ENCODE assay signal across 8 cellular contexts in the genomic region with DNA sequence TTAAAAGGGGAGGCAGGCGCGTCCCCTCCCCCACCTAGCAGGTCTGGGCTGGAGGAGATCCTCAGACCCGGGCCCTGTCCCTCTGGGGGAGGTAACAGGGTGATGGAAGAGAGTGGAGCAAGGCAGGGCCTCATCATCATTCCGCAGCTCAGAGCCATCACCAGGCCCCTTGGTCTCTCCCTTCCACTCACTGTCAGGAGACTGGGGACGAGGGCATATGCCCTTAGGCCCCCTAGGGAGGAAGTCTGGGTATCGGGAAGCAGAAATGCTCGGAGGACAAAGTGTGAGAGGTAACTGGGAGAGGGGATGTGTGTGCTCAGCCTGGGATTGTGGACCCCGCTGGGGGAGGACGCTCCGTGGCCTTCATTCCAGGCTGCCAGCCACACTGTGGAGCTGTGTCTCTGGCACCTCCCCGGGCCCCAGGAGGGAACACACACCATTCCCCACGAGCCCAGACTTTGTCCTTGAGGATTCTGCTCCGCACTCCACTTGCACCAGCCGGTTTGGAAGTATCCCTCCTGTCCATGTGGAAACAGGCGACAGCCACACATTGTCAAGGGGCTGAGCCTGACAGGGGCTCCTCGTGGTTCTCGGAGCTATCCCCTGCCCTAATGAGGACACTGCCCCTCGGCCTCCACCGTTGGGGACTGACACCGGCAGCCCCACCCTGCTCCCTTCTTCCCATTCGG. TPM values are rescaled to one million over a fixed set of nuclear protein-coding genes. Genes with fewer than 3 reads are reported as not detected.
DNase-seq lines count a peak whose midpoint lies in the region; TF ChIP-seq lines count a peak whose summit lies in the region.

No MANE protein-coding gene starts in this region.

- H3K4me2 ChIP-seq in OCI-LY7 (ENCODE audit: low read length) (peak overlapping the region; percentile 66), osteoblast (ENCODE audit: insufficient read depth, low read length) (peak overlapping the region; percentile 95)

- no TSS peak for BruUV-seq in OCI-LY7 (replicated peaks; lab: Mats Ljungman, UMichigan)

- DNase-seq in OCI-LY7 (ENCODE audit: low spot score): no peak
- no peak for DNase-seq in epithelial cell of esophagus (ENCODE audit: low read depth)
- peak; percentile 93 for DNase-seq in osteoblast (ENCODE audit: insufficient read length, low spot score, missing footprints)
- no peak for DNase-seq in stimulated activated CD4-positive, alpha-beta T cell treated with anti-CD3 and anti-CD28 coated beads, Interleukin-15, amount 100 ng/mL, for 24 hours
- no peak for DNase-seq in HUDEP-2 (lab: John Stamatoyannopoulos, UW; ENCODE audit: unreplicated experiment in 76 of 76)
- no peak for DNase-seq in activated CD8-positive, alpha-beta memory T cell treated with anti-CD3 and anti-CD28 coated beads for 24 hours
- DNase-seq in NCI-H2081 (lab: John Stamatoyannopoulos, UW): no peak

- CTCF ChIA-PET in OCI-LY7 (lab: Charles Lee; ENCODE audit: unreplicated experiment): no interaction called here

- H3K36me3 ChIP-seq in OCI-LY7 (ENCODE audit: insufficient read depth, low read length): peaks cover 20% of the 10 kb centered on the region
- peaks cover 21% of the 10 kb centered on the region for H3K36me3 ChIP-seq in osteoblast (ENCODE audit: insufficient read depth, low read length)

- H3K9me2 ChIP-seq in OCI-LY7 (ENCODE audit: insufficient read depth, low read length): no peaks in the 10 kb centered on the region

- no peak for TF ChIP-seq CTCF in OCI-LY7 (conservative IDR thresholded peaks at IDR 0.05; ENCODE audit: low read length)
- TF ChIP-seq CTCF in epithelial cell of esophagus (IDR thresholded peaks at IDR 0.05; ENCODE audit: insufficient read depth, low read depth, low read length, missing control alignments): no peak
- no peak for TF ChIP-seq CTCF in osteoblast (IDR thresholded peaks at IDR 0.05; ENCODE audit: extremely low read depth, low read depth, low read length)

- H3K4me3 ChIP-seq in GM08714 (ENCODE audit: low read length) (peak overlapping the region; percentile 10; the same call in 1 of the 2 replicates), OCI-LY7 (ENCODE audit: low read depth, low read length, poor library complexity, severe bottlenecking) (peak overlapping the region; percentile 68), epithelial cell of esophagus (ENCODE audit: low read length) (peak overlapping the region; percentile 40), osteoblast (ENCODE audit: insufficient read depth, low read length) (peak overlapping the region; percentile 77)

- no peak overlapping the region for H3K27ac ChIP-seq in OCI-LY7 (ENCODE audit: low read depth, low read length, poor library complexity, severe bottlenecking)
- no peak overlapping the region for H3K27ac ChIP-seq in osteoblast (ENCODE audit: low read depth, low read length)

- no peaks in the 10 kb centered on the region for H3K4me1 ChIP-seq in OCI-LY7 (ENCODE audit: insufficient read depth, low read length, poor library complexity, severe bottlenecking)
- H3K4me1 ChIP-seq in osteoblast (ENCODE audit: insufficient read depth, low read length): peaks cover 10% of the 10 kb centered on the region

- intact Hi-C loops in OCI-LY7 (cut with micrococcal nuclease; ENCODE audit: unreplicated experiment): no loop called here

- H3K79me2 ChIP-seq in OCI-LY7 (ENCODE audit: insufficient read depth, low read depth, low read length) (no peaks in the 10 kb centered on the region), osteoblast (ENCODE audit: insufficient read depth, low read length) (no peaks in the 10 kb centered on the region)

- H4K20me1 ChIP-seq in OCI-LY7 (ENCODE audit: insufficient read depth, low read length) (no peaks in the 10 kb centered on the region), osteoblast (ENCODE audit: insufficient read depth, low read length) (no peaks in the 10 kb centered on the region)

- no peaks in the 10 kb centered on the region for H3K9me3 ChIP-seq in OCI-LY7 (ENCODE audit: low read length)
- no peaks in the 10 kb centered on the region for H3K9me3 ChIP-seq in osteoblast (ENCODE audit: low read depth, low read length)

- H2AFZ ChIP-seq in OCI-LY7 (ENCODE audit: low read length) (no peak overlapping the region), osteoblast (ENCODE audit: low read length) (peak overlapping the region; percentile 86)

- no peaks in the 10 kb centered on the region for H3K27me3 ChIP-seq in osteoblast (ENCODE audit: insufficient read depth, low read length)

- POLR2A ChIA-PET in OCI-LY7 (lab: Charles Lee): no interaction called here

RNA-seq across cellular contexts. Expression of a gene that starts 0.8 kb away (rescaled TPM):
- total RNA-seq in OCI-LY7 (2014; rRNA removed; shearing (Covaris generic)): 3.9 and 5.4 TPM in 2 replicates
- total RNA-seq in OCI-LY7 (2022): 5.1 and 6.5 TPM in 2 replicates
- total RNA-seq in osteoblast: 1.5 and 2.2 TPM in 2 replicates

RNA-seq across cellular contexts. Expression of a gene that starts 25.6 kb away (rescaled TPM):
- total RNA-seq in OCI-LY7 (2014; rRNA removed; shearing (Covaris generic)): 0.10 and 0.13 TPM in 2 replicates
- total RNA-seq in OCI-LY7 (2022) (0.79 and 1.1 TPM in 2 replicates), osteoblast (2.2 and 2.7 TPM in 2 replicates)

Comparison
In these comparisons a context has a peak if more than half of its experiments do, and no peak if none do; other contexts are left out.
1. H3K4me3 ChIP-seq: peak in every context shown above with its lines; median percentile 77 in osteoblast; 68 in OCI-LY7; 40 in epithelial cell of esophagus; 10 in GM08714.